In the genomic region with DNA sequence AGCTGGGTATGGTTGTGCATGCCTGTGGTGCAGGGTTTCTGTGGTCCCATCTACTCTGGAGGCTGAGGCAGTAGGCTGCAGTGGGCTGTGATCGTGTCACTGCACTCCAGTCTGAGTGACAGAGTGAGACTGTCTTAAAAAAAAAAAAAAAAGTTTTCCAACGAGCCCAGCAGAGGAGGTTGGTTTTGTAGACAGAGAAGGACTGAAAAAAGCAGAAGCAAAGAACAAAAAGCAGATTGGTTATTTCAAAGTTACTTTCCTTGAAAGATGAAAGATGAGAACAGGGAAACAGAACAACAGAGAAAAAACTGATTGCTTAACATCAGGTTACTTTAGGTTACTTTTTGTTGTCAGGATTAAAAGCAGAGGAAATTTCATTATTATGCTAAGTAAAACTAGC, we compare ENCODE assay signal across 10 cellular contexts.
DNase-seq lines count a peak whose midpoint lies in the region; FAIRE-seq and TF ChIP-seq lines count a peak whose summit lies in the region.
"Had no signal": no experiment of that assay in that cellular context is flagged by ENCODE, and none has a peak within 500 bp of the region (broad histone marks: within the 10 kb centered on the region; RNA-seq: fewer than 3 reads in every experiment).

No MANE protein-coding gene starts in this region.

- H2BK12ac ChIP-seq in H9 (ENCODE audit: insufficient read length, low read depth, low read length) (no peak overlapping the region), H1 (ENCODE audit: low read depth, low read length) (peak overlapping the region; percentile 60; the same call in 1 of the 2 replicates)

- intact Hi-C loops in spleen (cut with DNase I; ENCODE audit: low total_unique reads), result no loop called here

- no peak overlapping the region for H4K91ac ChIP-seq in H9 (ENCODE audit: insufficient read length, low read depth, low read length)
- H4K91ac ChIP-seq in H1 (replicated peaks; ENCODE audit: insufficient read length, low read length), result no peak overlapping the region

- H3K9ac ChIP-seq in H9 (ENCODE audit: extremely low read depth, insufficient read length, low read length) (no peak overlapping the region), H1 (replicated peaks in 1 of 4; ENCODE audit: extremely low read depth in 1 of 4, low read depth in 3 of 4, low read length in 3 of 4) (no peak overlapping the region)

- H4K20me1 ChIP-seq in H9 (ENCODE audit: control insufficient read depth, insufficient read depth, insufficient read length) (no peaks in the 10 kb centered on the region), H1 (replicated peaks in 1 of 2; ENCODE audit: control insufficient read depth in 1 of 2, insufficient read depth in 2 of 2, low read length in 2 of 2) (no peaks in the 10 kb centered on the region)

- no peaks in the 10 kb centered on the region; a peak in 1 of 5 replicates for H3K9me3 Mint-ChIP-seq in H9
- H3K9me3 Mint-ChIP-seq: nephron had no signal

- no peak overlapping the region for H3K4me2 ChIP-seq in H9 (ENCODE audit: insufficient read depth, insufficient read length, low read length)
- H3K4me2 ChIP-seq in H1 (ENCODE audit: insufficient read depth in 1 of 2, low read depth in 2 of 2, low read length in 2 of 2), result no peak overlapping the region

- H2BK15ac ChIP-seq in H9 (ENCODE audit: low read depth, low read length), result no peak overlapping the region
- no peak overlapping the region for H2BK15ac ChIP-seq in H1 (ENCODE audit: low read length)

- no peak overlapping the region for H4K5ac ChIP-seq in H9 (ENCODE audit: insufficient read length, low read depth, low read length)
- no peak overlapping the region for H4K5ac ChIP-seq in H1 (ENCODE audit: insufficient read length, low read depth, low read length)

- TF ChIP-seq CTCF in H9 (conservative IDR thresholded peaks at IDR 0.05), result no peak
- no peak for TF ChIP-seq CTCF in H1 (IDR thresholded peaks at IDR 0.05; ENCODE audit: control extremely low read depth in 1 of 3, insufficient read depth in 1 of 3, low read depth in 1 of 3, low read length in 3 of 3)
- no peak for TF ChIP-seq CTCF in spleen (IDR thresholded peaks at IDR 0.05 in 8 of 11, conservative IDR thresholded peaks at IDR 0.05 in 3 of 11)

- no peak overlapping the region for H2BK20ac ChIP-seq in H9 (ENCODE audit: low read depth, low read length, poor library complexity, severe bottlenecking)
- H2BK20ac ChIP-seq in H1 (ENCODE audit: low read length), result no peak overlapping the region

- no peak overlapping the region for H3T11ph ChIP-seq in H9 (ENCODE audit: low read length)

- H3K4ac ChIP-seq in H9 (ENCODE audit: low read depth, low read length) (no peak overlapping the region), H1 (replicated peaks; ENCODE audit: insufficient read length, low read depth, low read length) (no peak overlapping the region)

- H3K79me1 ChIP-seq in H9 (ENCODE audit: insufficient read depth, low read depth, low read length, poor library complexity, severe bottlenecking) (no peaks in the 10 kb centered on the region), H1 (ENCODE audit: low read depth, low read length) (no peaks in the 10 kb centered on the region)

- H3K18ac ChIP-seq in H9 (ENCODE audit: insufficient read length, low read depth, low read length), result no peak overlapping the region
- no peak overlapping the region for H3K18ac ChIP-seq in H1 (ENCODE audit: extremely low read depth, low read length)

- H4K8ac ChIP-seq in H9 (replicated peaks; ENCODE audit: insufficient read length, low read depth, low read length) (no peak overlapping the region), H1 (ENCODE audit: extremely low read depth, insufficient read depth, low read length) (no peak overlapping the region)

- no peak for DNase-seq in H9
- DNase-seq in OCI-M1 (lab: John Stamatoyannopoulos, UW), result peak; percentile 85
- no peak for DNase-seq in H1 (ENCODE audit: low read depth in 1 of 2, low spot score in 2 of 2)
- no peak for DNase-seq in spleen
- DNase-seq in hypothalamus (lab: John Stamatoyannopoulos, UW), result no peak
- no peak for DNase-seq in HCEC 1CT
- no peak for DNase-seq in NCI-H2107 (lab: John Stamatoyannopoulos, UW)
- DNase-seq in kidney tubule cell (ENCODE audit: low spot score), result no peak
- DNase-seq: NCI-H524 treated with DMSO at 0.1 percent for 48 hours had no signal

- CTCF ChIA-PET in H1 (lab: Charles Lee; ENCODE audit: partially characterized antibody), result no interaction called here

- H3K4me1 ChIP-seq in H9 (ENCODE audit: insufficient read depth, low read length) (peaks cover 14% of the 10 kb centered on the region), H1 (replicated peaks in 1 of 4; ENCODE audit: control insufficient read depth in 3 of 4, insufficient read depth in 4 of 4, low read length in 3 of 4) (peaks cover 0 to 5% (median 2%) of the 10 kb centered on the region in 4 experiments; a peak in 4 of 7 replicates), spleen (peaks cover 35 to 88% (median 62%) of the 10 kb centered on the region in 6 donors)

- no peaks in the 10 kb centered on the region for H3K27me3 ChIP-seq in H9 (ENCODE audit: insufficient read depth, low read length)
- peaks cover 0 to 5% (median 0%) of the 10 kb centered on the region in 4 experiments; a peak in 2 of 7 replicates for H3K27me3 ChIP-seq in H1 (replicated peaks in 1 of 4; ENCODE audit: control insufficient read depth in 3 of 4, extremely low read depth in 1 of 4, insufficient read depth in 3 of 4, low read length in 3 of 4)
- no peaks in the 10 kb centered on the region for H3K27me3 ChIP-seq in spleen (replicated peaks in 1 of 7)

- H3K36me3 Mint-ChIP-seq in H9 (ENCODE audit: insufficient read depth in 1 of 3, low read depth in 3 of 3), result no peaks in the 10 kb centered on the region

- H3K14ac ChIP-seq in H9 (ENCODE audit: insufficient read depth, low read length) (no peak overlapping the region), H1 (ENCODE audit: insufficient read length) (no peak overlapping the region)

- H3K79me2 ChIP-seq in H9 (ENCODE audit: insufficient read depth, low read length), result no peaks in the 10 kb centered on the region
- H3K79me2 ChIP-seq in H1 (ENCODE audit: control insufficient read depth in 1 of 2, insufficient read depth in 2 of 2, low read length in 2 of 2), result no peaks in the 10 kb centered on the region

- no peak for TF ChIP-seq EP300 in H1 (IDR thresholded peaks at IDR 0.05; ENCODE audit: borderline replicate concordance in 1 of 2, low read depth in 2 of 2, low read length in 2 of 2)

- no peaks in the 10 kb centered on the region for H3K36me3 ChIP-seq in H1 (ENCODE audit: control insufficient read depth in 2 of 4, insufficient read depth in 4 of 4, low read length in 3 of 4)
- H3K36me3 ChIP-seq in spleen, result no peaks in the 10 kb centered on the region

- no peak for FAIRE-seq in H1 (lab: Jason Lieb, UNC)

- peaks cover 8% of the 10 kb centered on the region for H3K27me3 Mint-ChIP-seq in H9 (ENCODE audit: low read depth)

- no peaks in the 10 kb centered on the region for H3K9me3 ChIP-seq in H9 (ENCODE audit: control insufficient read depth, low read depth, low read length)
- H3K9me3 ChIP-seq in H1 (ENCODE audit: insufficient read depth in 2 of 2, low read depth in 1 of 2, low read length in 1 of 2), result no peaks in the 10 kb centered on the region
- no peaks in the 10 kb centered on the region for H3K9me3 ChIP-seq in spleen

- H2AK5ac ChIP-seq in H9 (ENCODE audit: insufficient read length, low read length) (no peak overlapping the region), H1 (ENCODE audit: low read depth, low read length) (no peak overlapping the region)

- H2BK120ac ChIP-seq in H9 (ENCODE audit: low read depth, low read length, poor library complexity, severe bottlenecking) (no peak overlapping the region), H1 (replicated peaks; ENCODE audit: low read depth, low read length) (no peak overlapping the region)

- H3K23me2 ChIP-seq in H9 (ENCODE audit: insufficient read length, low read depth, low read length, poor library complexity, severe bottlenecking) (no peaks in the 10 kb centered on the region), H1 (ENCODE audit: low read depth, low read length) (no peaks in the 10 kb centered on the region)

- WGBS in H9 (ENCODE audit: extremely low coverage, insufficient read length, low lambda C conversion rate), result no CpG with 5 or more reads among the region's 2 CpGs
- 71% methylated on average over 1 of the region's 2 CpGs; no CpG with 5 or more reads in 1 of the 2 experiments for WGBS in H1 (ENCODE audit: extremely low coverage in 1 of 2, insufficient coverage in 1 of 2, insufficient read length in 1 of 2, insufficient replicate concordance in 2 of 2, low coverage in 1 of 2, low lambda C conversion rate in 2 of 2, missing lambda C conversion rate in 1 of 2), 2 experiments
- 10 to 24% (median 16%) methylated on average over 2 of the region's 2 CpGs for WGBS in spleen, 5 donors

- H2BK5ac ChIP-seq in H9 (ENCODE audit: insufficient read length, low read length), result no peak overlapping the region
- H2BK5ac ChIP-seq in H1 (ENCODE audit: low read depth, low read length), result peak overlapping the region; percentile 24; the same call in 1 of the 2 replicates

- POLR2A ChIA-PET in H1 (lab: Charles Lee; ENCODE audit: partially characterized antibody), result no interaction called here

- H3K4me3 Mint-ChIP-seq in H9, result no peak overlapping the region
- H3K4me3 Mint-ChIP-seq: nephron had no signal

- H2AFZ ChIP-seq in H9 (ENCODE audit: low read length), result no peak overlapping the region
- peak overlapping the region; percentile 28; the same call in 1 of the 2 replicates for H2AFZ ChIP-seq in H1 (ENCODE audit: low read length)

- TF ChIP-seq POLR2A in H1 (IDR thresholded peaks at IDR 0.05; ENCODE audit: control extremely low read depth in 1 of 2, low read depth in 2 of 2, low read length in 2 of 2) (no peak), spleen (IDR thresholded peaks at IDR 0.05) (no peak)

- no peak overlapping the region for H3K56ac ChIP-seq in H9 (ENCODE audit: insufficient read length, low read depth, low read length)
- no peak overlapping the region for H3K56ac ChIP-seq in H1 (replicated peaks; ENCODE audit: insufficient read length, low read depth, low read length)

- peak overlapping the region in 2 of 3 experiments; percentile 64 to 65; a peak in 3 of 7 replicates for H3K27ac Mint-ChIP-seq in H9

- no peak overlapping the region for H3K27ac ChIP-seq in H9 (ENCODE audit: insufficient read length, low read depth, low read length)
- no peak overlapping the region for H3K27ac ChIP-seq in H1 (ENCODE audit: low read depth, low read length)
- peak overlapping the region in 7 of 8 donors; percentile 69 to 85 (median 79) for H3K27ac ChIP-seq in spleen

- TF ChIP-seq RAD21 in H1 (IDR thresholded peaks at IDR 0.05 in 1 of 2, conservative IDR thresholded peaks at IDR 0.05 in 1 of 2; ENCODE audit: low read depth in 2 of 2, low read length in 2 of 2), result no peak

- no peak overlapping the region for H3K23ac ChIP-seq in H9 (ENCODE audit: insufficient read length, low read depth, low read length)
- no peak overlapping the region for H3K23ac ChIP-seq in H1 (ENCODE audit: insufficient read length)

- no peak overlapping the region for H3K4me3 ChIP-seq in H1 (ENCODE audit: extremely low read depth in 1 of 4, insufficient read depth in 2 of 4, low read depth in 3 of 4, low read length in 4 of 4)
- H3K4me3 ChIP-seq in spleen, result peak overlapping the region in 1 of 8 donors; percentile 26

- H3K4me1 Mint-ChIP-seq in H9, result peaks cover 30 to 38% of the 10 kb centered on the region in 2 experiments

TF ChIP-seq in H1, 55 proteins besides CTCF, POLR2A, EP300 and RAD21 (continues in another document):
- TF ChIP-seq CEBPB (IDR thresholded peaks at IDR 0.05; ENCODE audit: low read depth, low read length), result 0 out of 2 replicates have a peak, but pooled peaks have one; percentile 32

Comparison
In these comparisons a context has a peak if more than half of its experiments do, and no peak if none do; other contexts are left out.
1. H3K27ac ChIP-seq: peak in spleen (7 of 8); none in H9 (single experiment) and H1 (single experiment).